14 cellular contexts compared by ENCODE assay signal in the genomic region with DNA sequence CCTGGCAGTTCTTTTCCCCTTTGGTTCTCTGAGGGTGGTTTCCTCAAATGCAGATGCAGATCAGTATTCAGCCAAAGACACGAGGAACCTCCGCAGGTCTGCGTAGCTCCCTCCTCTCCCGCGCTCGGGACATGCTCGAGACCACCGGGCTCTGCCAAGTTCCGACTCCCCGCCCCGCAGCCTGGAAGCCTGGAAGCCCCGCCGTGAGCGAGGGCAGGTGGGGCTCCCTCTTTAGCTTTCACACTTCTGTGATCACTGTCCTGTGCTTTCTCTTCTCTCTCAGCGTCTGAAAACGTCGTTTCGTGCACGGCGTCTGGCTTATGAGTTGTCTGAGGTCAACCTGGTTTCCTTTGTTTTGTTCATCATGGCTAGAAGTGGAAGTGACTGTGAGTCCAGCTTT. TPM values are rescaled to one million over a fixed set of nuclear protein-coding genes. Genes with fewer than 3 reads are reported as not detected.
A peak's percentile ranks its signal among the peaks of the same experiment; 100 is the strongest.
DNase-seq lines count a peak whose midpoint lies in the region; ATAC-seq and TF ChIP-seq lines count a peak whose summit lies in the region.
"Had no signal": no experiment of that assay in that cellular context is flagged by ENCODE, and none has a peak within 500 bp of the region (broad histone marks: within the 10 kb centered on the region; RNA-seq: fewer than 3 reads in every experiment).

No MANE protein-coding gene starts in this region.

- peak overlapping the region; percentile 73 for H3K27ac Mint-ChIP-seq in activated T-helper 1 cell treated with anti-CD3 and anti-CD28 coated beads, Interleukin-12 subunit alpha, Interleukin-12 subunit beta, Interleukin-2, Interleukin-4 antibody, amounts not matched to agents 30 ng/mL and 10 ng/mL and 1 ng/mL, durations not matched to agents 14 hours and 24 hours and 36 hours
- no peak overlapping the region for H3K27ac Mint-ChIP-seq in Caco-2 (ENCODE audit: unreplicated experiment)

- H3K9me3 ChIP-seq in HEK293 (ENCODE audit: control insufficient read depth, insufficient read depth, low read depth, low read length) = no peaks in the 10 kb centered on the region; the same call in none of the 2 replicates
- H3K9me3 ChIP-seq in mucosa of descending colon = no peaks in the 10 kb centered on the region
- H3K9me3 ChIP-seq in Caco-2 = no peaks in the 10 kb centered on the region
- H3K9me3 ChIP-seq: gastrocnemius medialis, Peyer's patch, sigmoid colon had no signal

- TF ChIP-seq CTCF in HEK293 (tag by site-specific recombination; IDR thresholded peaks at IDR 0.05) = no peak
- no peak for TF ChIP-seq CTCF in mucosa of descending colon (IDR thresholded peaks at IDR 0.05)
- TF ChIP-seq CTCF in Caco-2 (IDR thresholded peaks at IDR 0.05; ENCODE audit: insufficient read depth in 1 of 2, low read depth in 1 of 2, low read length in 1 of 2, severe bottlenecking in 1 of 2, unreplicated experiment in 1 of 2) = no peak

- H3K36me3 ChIP-seq in HEK293 (ENCODE audit: control insufficient read depth in 2 of 2, insufficient read depth in 1 of 2, low read length in 2 of 2) (peaks cover 14 to 46% of the 10 kb centered on the region in 2 experiments), mucosa of descending colon (ENCODE audit: low read depth) (no peaks in the 10 kb centered on the region), Caco-2 (ENCODE audit: control insufficient read depth, insufficient read depth, low read length) (no peaks in the 10 kb centered on the region)

- no peaks in the 10 kb centered on the region for H3K27me3 ChIP-seq in Caco-2 (replicated peaks; ENCODE audit: control insufficient read depth, insufficient read depth, low read length)
- H3K27me3 ChIP-seq: gastrocnemius medialis, Peyer's patch, sigmoid colon had no signal

- H3K4me1 ChIP-seq in HEK293 (ENCODE audit: control insufficient read depth, insufficient read depth, low read length) (no peaks in the 10 kb centered on the region), mucosa of descending colon (ENCODE audit: low read depth) (no peaks in the 10 kb centered on the region), Caco-2 (no peaks in the 10 kb centered on the region)
- H3K4me1 ChIP-seq: gastrocnemius medialis, Peyer's patch, sigmoid colon had no signal

- H3K4me3 Mint-ChIP-seq in activated T-helper 1 cell treated with anti-CD3 and anti-CD28 coated beads, Interleukin-12 subunit alpha, Interleukin-12 subunit beta, Interleukin-2, Interleukin-4 antibody, amounts not matched to agents 30 ng/mL and 10 ng/mL and 1 ng/mL, durations not matched to agents 14 hours and 24 hours and 36 hours = peak overlapping the region; percentile 73
- no peak overlapping the region for H3K4me3 Mint-ChIP-seq in Caco-2 (ENCODE audit: unreplicated experiment)

- DNase-seq in ELF-1 (ENCODE audit: low read depth, low spot score) = peak; percentile 49
- peak; percentile 26 for DNase-seq in activated T-helper 1 cell treated with anti-CD3 and anti-CD28 coated beads, Interleukin-12 subunit alpha, Interleukin-12 subunit beta, Interleukin-2, Interleukin-4 antibody, amounts not matched to agents 30 ng/mL and 10 ng/mL and 1 ng/mL, durations not matched to agents 14 hours and 24 hours and 36 hours (ENCODE audit: low spot score)
- no peak for DNase-seq in mucosa of descending colon
- no peak for DNase-seq in Caco-2
- no peak for DNase-seq in NCI-H2196 (lab: John Stamatoyannopoulos, UW; ENCODE audit: unreplicated experiment)
- DNase-seq in HT-29 (ENCODE audit: low spot score) = no peak
- DNase-seq: caudate nucleus, DMS 273 treated with DMSO at 0.1 percent for 48 hours, gastrocnemius medialis, NCI-H1694 treated with DMSO at 0.1 percent for 48 hours, sigmoid colon had no signal

- CTCF ChIA-PET in HEK293 (lab: Yijun Ruan, JAX) = interaction anchor here (0.6 kb wide), 1 partner anchor 19 kb away, joined by 3 read pairs; no protein-coding TSS in a partner anchor
- CTCF ChIA-PET in Caco-2 (lab: Charles Lee) = no interaction called here

- ATAC-seq in mucosa of descending colon = peak; percentile 18
- no peak for ATAC-seq in HG02571 (IDR thresholded peaks at IDR 0.05; ENCODE audit: unreplicated experiment)
- ATAC-seq: gastrocnemius medialis had no signal

- BruUV-seq in Caco-2 (replicated peaks; lab: Mats Ljungman, UMichigan) = no TSS peak

- H3K27ac ChIP-seq in HEK293 (ENCODE audit: extremely low read depth, low read depth, low read length) = no peak overlapping the region
- H3K27ac ChIP-seq: gastrocnemius medialis, sigmoid colon had no signal

- intact Hi-C loops in activated T-helper 1 cell treated with anti-CD3 and anti-CD28 coated beads, Interleukin-12 subunit alpha, Interleukin-12 subunit beta, Interleukin-2, Interleukin-4 antibody, amounts not matched to agents 30 ng/mL and 10 ng/mL and 1 ng/mL, durations not matched to agents 14 hours and 24 hours and 36 hours (cut with micrococcal nuclease) = no loop called here
- intact Hi-C loops in mucosa of descending colon (cut with DNase I, micrococcal nuclease) = no loop called here
- intact Hi-C loops in Caco-2 (cut with micrococcal nuclease; ENCODE audit: unreplicated experiment) = no loop called here

- H3K4me3 ChIP-seq in HEK293 (ENCODE audit: low read depth, low read length) (no peak overlapping the region), mucosa of descending colon (no peak overlapping the region), Caco-2 (ENCODE audit: low read depth, low read length) (no peak overlapping the region)
- H3K4me3 ChIP-seq: gastrocnemius medialis, Peyer's patch, sigmoid colon had no signal

- peaks cover 27% of the 10 kb centered on the region for H3K36me3 Mint-ChIP-seq in activated T-helper 1 cell treated with anti-CD3 and anti-CD28 coated beads, Interleukin-12 subunit alpha, Interleukin-12 subunit beta, Interleukin-2, Interleukin-4 antibody, amounts not matched to agents 30 ng/mL and 10 ng/mL and 1 ng/mL, durations not matched to agents 14 hours and 24 hours and 36 hours (ENCODE audit: low read depth)
- H3K36me3 Mint-ChIP-seq in Caco-2 (ENCODE audit: insufficient read depth, unreplicated experiment) = peaks cover 61% of the 10 kb centered on the region

- H3K27me3 Mint-ChIP-seq in activated T-helper 1 cell treated with anti-CD3 and anti-CD28 coated beads, Interleukin-12 subunit alpha, Interleukin-12 subunit beta, Interleukin-2, Interleukin-4 antibody, amounts not matched to agents 30 ng/mL and 10 ng/mL and 1 ng/mL, durations not matched to agents 14 hours and 24 hours and 36 hours (ENCODE audit: insufficient read depth) = no peaks in the 10 kb centered on the region
- H3K27me3 Mint-ChIP-seq in Caco-2 (ENCODE audit: insufficient read depth, unreplicated experiment) = no peaks in the 10 kb centered on the region

- no peaks in the 10 kb centered on the region for H3K9me3 Mint-ChIP-seq in activated T-helper 1 cell treated with anti-CD3 and anti-CD28 coated beads, Interleukin-12 subunit alpha, Interleukin-12 subunit beta, Interleukin-2, Interleukin-4 antibody, amounts not matched to agents 30 ng/mL and 10 ng/mL and 1 ng/mL, durations not matched to agents 14 hours and 24 hours and 36 hours
- H3K9me3 Mint-ChIP-seq in Caco-2 (ENCODE audit: unreplicated experiment) = no peaks in the 10 kb centered on the region

- POLR2A ChIA-PET in HEK293 (lab: Yijun Ruan, JAX) = no interaction called here
- POLR2A ChIA-PET in Caco-2 (lab: Charles Lee) = no interaction called here

- H3K4me1 Mint-ChIP-seq in activated T-helper 1 cell treated with anti-CD3 and anti-CD28 coated beads, Interleukin-12 subunit alpha, Interleukin-12 subunit beta, Interleukin-2, Interleukin-4 antibody, amounts not matched to agents 30 ng/mL and 10 ng/mL and 1 ng/mL, durations not matched to agents 14 hours and 24 hours and 36 hours (ENCODE audit: low read depth) = peaks cover 25% of the 10 kb centered on the region
- H3K4me1 Mint-ChIP-seq in Caco-2 (ENCODE audit: low read depth, unreplicated experiment) = no peaks in the 10 kb centered on the region

TF ChIP-seq in HEK293, 187 proteins besides CTCF, POLR2A, EP300 and RAD21 (continues in another document):
- TF ChIP-seq, protein P1, sequence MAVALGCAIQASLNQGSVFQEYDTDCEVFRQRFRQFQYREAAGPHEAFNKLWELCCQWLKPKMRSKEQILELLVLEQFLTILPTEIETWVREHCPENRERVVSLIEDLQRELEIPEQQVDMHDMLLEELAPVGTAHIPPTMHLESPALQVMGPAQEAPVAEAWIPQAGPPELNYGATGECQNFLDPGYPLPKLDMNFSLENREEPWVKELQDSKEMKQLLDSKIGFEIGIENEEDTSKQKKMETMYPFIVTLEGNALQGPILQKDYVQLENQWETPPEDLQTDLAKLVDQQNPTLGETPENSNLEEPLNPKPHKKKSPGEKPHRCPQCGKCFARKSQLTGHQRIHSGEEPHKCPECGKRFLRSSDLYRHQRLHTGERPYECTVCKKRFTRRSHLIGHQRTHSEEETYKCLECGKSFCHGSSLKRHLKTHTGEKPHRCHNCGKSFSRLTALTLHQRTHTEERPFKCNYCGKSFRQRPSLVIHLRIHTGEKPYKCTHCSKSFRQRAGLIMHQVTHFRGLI (tag by site-specific recombination; IDR thresholded peaks at IDR 0.05) = peak; percentile 94
- peak; percentile 12 for TF ChIP-seq SETDB1 (IDR thresholded peaks at IDR 0.05; ENCODE audit: insufficient read length, low read length)

RNA-seq across cellular contexts. Expression of a gene that starts 26.6 kb away (rescaled TPM):
- 19.4 and 20.9 TPM in 2 replicates for total RNA-seq in activated T-helper 1 cell treated with anti-CD3 and anti-CD28 coated beads, Interleukin-12 subunit alpha, Interleukin-12 subunit beta, Interleukin-2, Interleukin-4 antibody, amounts not matched to agents 30 ng/mL and 10 ng/mL and 1 ng/mL, durations not matched to agents 14 hours and 24 hours and 36 hours
- total RNA-seq in mucosa of descending colon (10 to 100 TPM; 13.7 to 18.2 (median 18.1) TPM), Caco-2 (2022) (17.3 TPM in 2 replicates)
- total RNA-seq in HT-29 (2014; rRNA removed; shearing (Covaris generic)) = 10.6 and 15.3 TPM in 2 replicates

RNA-seq across cellular contexts. Expression of a gene that starts 38.0 kb away (rescaled TPM):
- total RNA-seq in activated T-helper 1 cell treated with anti-CD3 and anti-CD28 coated beads, Interleukin-12 subunit alpha, Interleukin-12 subunit beta, Interleukin-2, Interleukin-4 antibody, amounts not matched to agents 30 ng/mL and 10 ng/mL and 1 ng/mL, durations not matched to agents 14 hours and 24 hours and 36 hours = 13.1 and 18.5 TPM in 2 replicates
- total RNA-seq in mucosa of descending colon (10 to 100 TPM; 21.7 to 28.7 (median 25.5) TPM), Caco-2 (2022) (31.6 and 35.7 TPM in 2 replicates)
- 17.9 and 27.1 TPM in 2 replicates for total RNA-seq in HT-29 (2014; rRNA removed; shearing (Covaris generic))

RNA-seq across cellular contexts. Expression of a gene that starts 38.2 kb away (rescaled TPM):
- 48.1 and 51.0 TPM in 2 replicates for total RNA-seq in activated T-helper 1 cell treated with anti-CD3 and anti-CD28 coated beads, Interleukin-12 subunit alpha, Interleukin-12 subunit beta, Interleukin-2, Interleukin-4 antibody, amounts not matched to agents 30 ng/mL and 10 ng/mL and 1 ng/mL, durations not matched to agents 14 hours and 24 hours and 36 hours
- 10 to 100 TPM; 27.6 to 57.6 (median 32.2) TPM for total RNA-seq in mucosa of descending colon
- total RNA-seq in Caco-2 (2022) = 38.1 and 43.3 TPM in 2 replicates
- 70.4 and 75.0 TPM in 2 replicates for total RNA-seq in HT-29 (2014; rRNA removed; shearing (Covaris generic))

RNA-seq across cellular contexts. Expression of a gene that starts 52.6 kb away (rescaled TPM):
- 45.5 and 46.8 TPM in 2 replicates for total RNA-seq in activated T-helper 1 cell treated with anti-CD3 and anti-CD28 coated beads, Interleukin-12 subunit alpha, Interleukin-12 subunit beta, Interleukin-2, Interleukin-4 antibody, amounts not matched to agents 30 ng/mL and 10 ng/mL and 1 ng/mL, durations not matched to agents 14 hours and 24 hours and 36 hours
- total RNA-seq in mucosa of descending colon = 10 to 100 TPM; 33.4 to 51.3 (median 48.4) TPM
- total RNA-seq in Caco-2 (2022) = 46.9 and 48.3 TPM in 2 replicates
- total RNA-seq in HT-29 (2014; rRNA removed; shearing (Covaris generic)) = 21.2 and 23.3 TPM in 2 replicates

Comparison
In these comparisons a context has a peak if more than half of its experiments do, and no peak if none do; other contexts are left out.
1. DNase-seq: peak in ELF-1 (single experiment) and activated T-helper 1 cell treated with anti-CD3 and anti-CD28 coated beads, Interleukin-12 subunit alpha, Interleukin-12 subunit beta, Interleukin-2, Interleukin-4 antibody, amounts not matched to agents 30 ng/mL and 10 ng/mL and 1 ng/mL, durations not matched to agents 14 hours and 24 hours and 36 hours (single experiment); none in mucosa of descending colon (0 of 3), Caco-2 (0 of 2), NCI-H2196 (single experiment) and HT-29 (single experiment).